In the genomic region with DNA sequence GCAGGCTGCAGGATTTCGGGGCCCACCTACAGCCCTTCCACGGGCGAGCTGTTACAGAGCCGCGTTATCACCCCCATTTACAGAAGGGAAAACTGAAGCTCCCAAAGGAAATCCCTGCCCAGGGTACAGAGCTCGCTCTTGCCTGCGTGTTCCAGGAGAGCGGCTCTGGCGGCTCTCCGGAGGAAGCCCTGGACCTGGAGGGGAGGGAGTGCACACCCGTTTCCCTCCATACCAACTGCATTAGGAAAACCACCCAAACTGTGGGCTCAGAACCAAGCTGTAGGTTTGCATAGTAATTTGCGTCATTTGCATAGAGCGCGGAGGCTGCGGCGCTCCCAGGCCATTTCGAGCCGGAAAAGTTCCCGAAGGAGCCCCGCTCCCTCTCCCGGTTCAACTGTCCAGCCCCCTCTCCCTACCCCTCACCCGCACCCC, we compare ENCODE assay signal across 8 cellular contexts. TPM values are rescaled to one million over a fixed set of nuclear protein-coding genes. Genes with fewer than 3 reads are reported as not detected.
DNase-seq lines count a peak whose midpoint lies in the region; ATAC-seq and TF ChIP-seq lines count a peak whose summit lies in the region.

No MANE protein-coding gene starts in this region.

- intact Hi-C loops in mucosa of descending colon (cut with DNase I, micrococcal nuclease) = loop anchor here (5.0 kb wide), 2 partner anchors 122 to 127 kb away; no protein-coding TSS in a partner anchor
- intact Hi-C loops in vagina (cut with DNase I) = loop anchor here (2.0 to 10.0 kb wide), 3 partner anchors 72 to 276 kb away; no protein-coding TSS in a partner anchor

- no peak for TF ChIP-seq POLR2A in vagina (IDR thresholded peaks at IDR 0.05)

- TF ChIP-seq CTCF in mucosa of descending colon (IDR thresholded peaks at IDR 0.05) (no peak), vagina (IDR thresholded peaks at IDR 0.05) (no peak)

- H3K36me3 ChIP-seq in ectodermal cell (ENCODE audit: control insufficient read depth, insufficient read depth, low read length) (no peaks in the 10 kb centered on the region), mucosa of descending colon (ENCODE audit: low read depth) (no peaks in the 10 kb centered on the region), vagina (no peaks in the 10 kb centered on the region)

- peak; percentile 10 for DNase-seq in activated gamma-delta T cell treated with Interleukin-2 at 50 U/mL for 16 hours
- no peak for DNase-seq in activated gamma-delta T cell (lab: John Stamatoyannopoulos, UW)
- DNase-seq in RKO (ENCODE audit: low spot score) = peak; percentile 68
- DNase-seq in mucosa of descending colon = no peak
- no peak for DNase-seq in vagina (ENCODE audit: extremely low spot score in 2 of 2)
- no peak for DNase-seq in activated CD8-positive, alpha-beta memory T cell treated with anti-CD3 and anti-CD28 coated beads, Interleukin-2, amount 50 U/mL, for 4 hours

- ATAC-seq in HG03025 (IDR thresholded peaks at IDR 0.05; ENCODE audit: low FRiP score, unreplicated experiment) = peak; percentile 22
- peak; percentile 63 for ATAC-seq in mucosa of descending colon

- H3K4me3 ChIP-seq in ectodermal cell (ENCODE audit: insufficient read depth, low read depth, low read length) = peak overlapping the region; percentile 83
- H3K4me3 ChIP-seq in mucosa of descending colon = no peak overlapping the region
- H3K4me3 ChIP-seq in vagina = peak overlapping the region; percentile 64 to 74

- H3K4me1 ChIP-seq in ectodermal cell (ENCODE audit: control insufficient read depth, insufficient read depth, low read length) = peaks cover 10% of the 10 kb centered on the region
- H3K4me1 ChIP-seq in mucosa of descending colon (ENCODE audit: low read depth) = peaks cover 3% of the 10 kb centered on the region
- peaks cover 19% of the 10 kb centered on the region for H3K4me1 ChIP-seq in vagina

- H3K9me3 ChIP-seq in ectodermal cell (ENCODE audit: control insufficient read depth, low read length) (no peaks in the 10 kb centered on the region), mucosa of descending colon (no peaks in the 10 kb centered on the region), vagina (no peaks in the 10 kb centered on the region)

- H3K27ac ChIP-seq in ectodermal cell (ENCODE audit: insufficient read depth, low read depth, low read length, poor library complexity, severe bottlenecking) (peak overlapping the region; percentile 84), vagina (peak overlapping the region; percentile 91)

- no peaks in the 10 kb centered on the region for H3K27me3 ChIP-seq in ectodermal cell (ENCODE audit: control insufficient read depth, insufficient read depth, low read length, poor library complexity, severe bottlenecking)
- no peaks in the 10 kb centered on the region for H3K27me3 ChIP-seq in vagina

- 0% methylated on average over 22 of the region's 22 CpGs for WGBS in ectodermal cell, 2 experiments

RNA-seq across cellular contexts. Expression of a gene that starts 24.7 kb away (rescaled TPM):
- 19.7 TPM for polyA plus RNA-seq in ectodermal cell (2013, experiment 1 of 4)
- polyA plus RNA-seq in ectodermal cell (2013, experiment 2 of 4) = 23.9 TPM
- polyA plus RNA-seq in ectodermal cell (2013, experiment 3 of 4) = 20.4 TPM
- 24.6 TPM for polyA plus RNA-seq in ectodermal cell (2013, experiment 4 of 4)
- total RNA-seq in mucosa of descending colon = 1 to 10 TPM in 1 of 3 donors, under 1 TPM in 2; 0.55 to 3.8 (median 0.65) TPM
- total RNA-seq in vagina = 3.9 TPM

RNA-seq across cellular contexts. Expression of a gene that starts 27.0 kb away (rescaled TPM):
- 1.9 TPM for polyA plus RNA-seq in ectodermal cell (2013, experiment 1 of 4)
- polyA plus RNA-seq in ectodermal cell (2013, experiment 2 of 4) = 3.5 TPM
- polyA plus RNA-seq in ectodermal cell (2013, experiment 3 of 4) = 2.0 TPM
- polyA plus RNA-seq in ectodermal cell (2013, experiment 4 of 4) = 2.9 TPM
- total RNA-seq in mucosa of descending colon (under 1 TPM in 1 of 3 donors, not detected in 2; 0.99 TPM), vagina (4.2 TPM)

Comparison
In these comparisons a context has a peak if more than half of its experiments do, and no peak if none do; other contexts are left out.
1. DNase-seq: peak in activated gamma-delta T cell treated with Interleukin-2 at 50 U/mL for 16 hours (single experiment) and RKO (single experiment); none in activated gamma-delta T cell (single experiment), mucosa of descending colon (0 of 3), vagina (0 of 2) and activated CD8-positive, alpha-beta memory T cell treated with anti-CD3 and anti-CD28 coated beads, Interleukin-2, amount 50 U/mL, for 4 hours (single experiment).